ENCODE assay signal across 8 cellular contexts in the genomic region with DNA sequence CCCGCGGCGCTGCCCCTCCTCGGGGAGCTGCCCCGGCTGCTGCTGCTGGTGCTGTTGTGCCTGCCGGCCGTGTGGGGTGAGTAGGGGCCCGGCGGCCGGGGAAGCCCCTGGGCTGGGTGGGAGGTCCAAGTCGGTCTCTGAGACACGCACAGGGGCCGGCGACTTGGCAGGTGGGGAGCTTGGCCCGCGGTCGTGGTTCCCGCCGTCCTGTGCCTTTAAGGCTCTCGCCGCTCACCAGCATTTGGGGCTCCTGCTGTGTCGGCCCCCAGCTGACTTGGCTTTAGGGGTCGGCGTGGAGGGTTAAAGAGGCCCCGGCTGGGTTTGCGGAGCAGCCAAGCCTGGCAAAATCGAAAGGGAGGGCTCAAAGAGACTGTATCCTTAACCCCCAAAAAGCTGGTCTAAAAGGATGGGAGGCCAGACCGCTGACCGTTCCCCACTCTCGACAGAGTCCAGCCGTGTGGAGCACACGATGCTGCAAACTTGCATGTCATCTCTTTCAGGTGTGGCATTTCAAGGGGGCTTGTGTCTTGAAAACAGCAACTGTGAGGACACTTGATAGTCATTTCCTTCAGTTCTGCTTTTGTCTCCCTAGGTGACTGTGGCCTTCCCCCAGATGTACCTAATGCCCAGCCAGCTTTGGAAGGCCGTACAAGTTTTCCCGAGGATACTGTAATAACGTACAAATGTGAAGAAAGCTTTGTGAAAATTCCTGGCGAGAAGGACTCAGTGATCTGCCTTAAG. TPM values are rescaled to one million over a fixed set of nuclear protein-coding genes. Genes with fewer than 3 reads are reported as not detected.
DNase-seq lines count a peak whose midpoint lies in the region; ATAC-seq and TF ChIP-seq lines count a peak whose summit lies in the region.

No MANE protein-coding gene starts in this region.

- H3K79me2 ChIP-seq in SK-N-SH (ENCODE audit: insufficient read depth) = no peaks in the 10 kb centered on the region

- H3K9me3 ChIP-seq in SK-N-SH (no peaks in the 10 kb centered on the region), muscle layer of colon (ENCODE audit: low read length) (no peaks in the 10 kb centered on the region)

- TF ChIP-seq EP300 in SK-N-SH (IDR thresholded peaks at IDR 0.05; ENCODE audit: borderline replicate concordance in 1 of 2, low read depth in 1 of 2, low read length in 1 of 2) = no peak

- H3K4me3 Mint-ChIP-seq in endothelial cell (ENCODE audit: unreplicated experiment) = peak overlapping the region; percentile 98

- in situ Hi-C loops in GM13977 (cut with MboI; ENCODE audit: low pct_unique_long_range_greater_than_20kb, low sequenced_read_pairs, unreplicated experiment) = no loop called here

- H3K4me1 Mint-ChIP-seq in endothelial cell (ENCODE audit: unreplicated experiment) = peaks cover 10% of the 10 kb centered on the region

- POLR2A ChIA-PET in SK-N-SH (lab: Yijun Ruan, JAX) = no interaction called here

- peaks cover 13% of the 10 kb centered on the region; the same call in 1 of the 2 replicates for H3K27me3 ChIP-seq in SK-N-SH (ENCODE audit: insufficient read depth)
- no peaks in the 10 kb centered on the region for H3K27me3 ChIP-seq in muscle layer of colon (ENCODE audit: control insufficient read depth in 1 of 2, insufficient read depth in 2 of 2, low read length in 2 of 2)

- H3K27ac ChIP-seq in SK-N-SH (ENCODE audit: low read depth in 2 of 2, low read length in 1 of 2) (no peak overlapping the region), muscle layer of colon (ENCODE audit: low read depth, low read length) (peak overlapping the region; percentile 91)

- no peaks in the 10 kb centered on the region for H3K9me3 Mint-ChIP-seq in endothelial cell (ENCODE audit: unreplicated experiment)

- 7% methylated on average over 16 of the region's 36 CpGs for WGBS in SK-N-SH (ENCODE audit: low lambda C conversion rate)

- H3K36me3 ChIP-seq in SK-N-SH (replicated peaks in 1 of 2; ENCODE audit: control insufficient read depth in 1 of 2, insufficient read depth in 2 of 2, low read length in 1 of 2) = peaks cover 0 to 11% of the 10 kb centered on the region in 2 experiments
- H3K36me3 ChIP-seq in muscle layer of colon (ENCODE audit: insufficient read depth, low read length) = peaks cover 25% of the 10 kb centered on the region

- no peaks in the 10 kb centered on the region for H4K20me1 ChIP-seq in SK-N-SH (ENCODE audit: insufficient read depth)

- H3K36me3 Mint-ChIP-seq in endothelial cell (ENCODE audit: low read depth, unreplicated experiment) = no peaks in the 10 kb centered on the region

- peak overlapping the region; percentile 65 for H3K27ac Mint-ChIP-seq in endothelial cell (ENCODE audit: unreplicated experiment)

- peak overlapping the region; percentile 90 for H3K4me2 ChIP-seq in SK-N-SH

- no peaks in the 10 kb centered on the region for H3F3A ChIP-seq in SK-N-SH (replicated peaks; ENCODE audit: insufficient read depth)

- ATAC-seq in HG02840 (IDR thresholded peaks at IDR 0.05; ENCODE audit: low FRiP score, unreplicated experiment) (peak; percentile 1), GM19397 (IDR thresholded peaks at IDR 0.05; ENCODE audit: unreplicated experiment) (no peak)

- DNase-seq in GM03348 (ENCODE audit: low spot score) (peak; percentile 9), SK-N-SH (no peak), endothelial cell (ENCODE audit: low spot score) (no peak), GM13977 (ENCODE audit: low spot score) (no peak), NCI-H446 (lab: John Stamatoyannopoulos, UW) (no peak)

- TF ChIP-seq CTCF in SK-N-SH (IDR thresholded peaks at IDR 0.05) (no peak), endothelial cell (IDR thresholded peaks at IDR 0.05; ENCODE audit: unreplicated experiment) (no peak), GM13977 (IDR thresholded peaks at IDR 0.05; ENCODE audit: extremely low read depth, insufficient read depth, missing control alignments) (no peak)

- H3K9me2 ChIP-seq in SK-N-SH = no peaks in the 10 kb centered on the region

- H3K4me1 ChIP-seq in SK-N-SH (ENCODE audit: control insufficient read depth in 1 of 2, insufficient read depth in 2 of 2, low read depth in 1 of 2, low read length in 1 of 2) (peaks cover 0 to 3% of the 10 kb centered on the region in 2 experiments; a peak in 2 of 4 replicates), muscle layer of colon (ENCODE audit: insufficient read depth, low read length) (peaks cover 23% of the 10 kb centered on the region)

- no peak for TF ChIP-seq RAD21 in SK-N-SH (IDR thresholded peaks at IDR 0.05; ENCODE audit: low read length)

- H3K4me3 ChIP-seq in SK-N-SH (ENCODE audit: low read depth in 2 of 2, low read length in 1 of 2) (peak overlapping the region; percentile 63 to 68), muscle layer of colon (ENCODE audit: low read depth in 1 of 2, low read length in 2 of 2) (peak overlapping the region; percentile 72 to 91)

- peak overlapping the region; percentile 85 for H2AFZ ChIP-seq in SK-N-SH (ENCODE audit: low read depth)

- peaks cover 7% of the 10 kb centered on the region for H3K27me3 Mint-ChIP-seq in endothelial cell (ENCODE audit: unreplicated experiment)

- peak overlapping the region; percentile 52; the same call in 1 of the 2 replicates for H3K9ac ChIP-seq in SK-N-SH
- H3K9ac ChIP-seq in muscle layer of colon (ENCODE audit: low read length) = peak overlapping the region; percentile 87

- CTCF ChIA-PET in SK-N-SH (lab: Yijun Ruan, JAX) = interaction anchor here (1.1 to 1.7 kb wide), 2 partner anchors 83 to 237 kb away, joined by 3 to 4 read pairs; no protein-coding TSS in a partner anchor

TF ChIP-seq in SK-N-SH, 30 proteins besides CTCF, POLR2A, EP300 and RAD21:
- TF ChIP-seq NFIC (IDR thresholded peaks at IDR 0.05; ENCODE audit: borderline replicate concordance) (no peak), TEAD4 (IDR thresholded peaks at IDR 0.05; ENCODE audit: borderline replicate concordance, insufficient read depth) (no peak), YY1 (IDR thresholded peaks at IDR 0.05; ENCODE audit: low read depth) (no peak)
- TF ChIP-seq, protein P1, sequence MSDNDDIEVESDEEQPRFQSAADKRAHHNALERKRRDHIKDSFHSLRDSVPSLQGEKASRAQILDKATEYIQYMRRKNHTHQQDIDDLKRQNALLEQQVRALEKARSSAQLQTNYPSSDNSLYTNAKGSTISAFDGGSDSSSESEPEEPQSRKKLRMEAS (IDR thresholded peaks at IDR 0.05; ENCODE audit: low read depth) = no peak
- TF ChIP-seq, protein P2, sequence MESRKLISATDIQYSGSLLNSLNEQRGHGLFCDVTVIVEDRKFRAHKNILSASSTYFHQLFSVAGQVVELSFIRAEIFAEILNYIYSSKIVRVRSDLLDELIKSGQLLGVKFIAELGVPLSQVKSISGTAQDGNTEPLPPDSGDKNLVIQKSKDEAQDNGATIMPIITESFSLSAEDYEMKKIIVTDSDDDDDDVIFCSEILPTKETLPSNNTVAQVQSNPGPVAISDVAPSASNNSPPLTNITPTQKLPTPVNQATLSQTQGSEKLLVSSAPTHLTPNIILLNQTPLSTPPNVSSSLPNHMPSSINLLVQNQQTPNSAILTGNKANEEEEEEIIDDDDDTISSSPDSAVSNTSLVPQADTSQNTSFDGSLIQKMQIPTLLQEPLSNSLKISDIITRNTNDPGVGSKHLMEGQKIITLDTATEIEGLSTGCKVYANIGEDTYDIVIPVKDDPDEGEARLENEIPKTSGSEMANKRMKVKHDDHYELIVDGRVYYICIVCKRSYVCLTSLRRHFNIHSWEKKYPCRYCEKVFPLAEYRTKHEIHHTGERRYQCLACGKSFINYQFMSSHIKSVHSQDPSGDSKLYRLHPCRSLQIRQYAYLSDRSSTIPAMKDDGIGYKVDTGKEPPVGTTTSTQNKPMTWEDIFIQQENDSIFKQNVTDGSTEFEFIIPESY (IDR thresholded peaks at IDR 0.05; ENCODE audit: borderline replicate concordance, low read depth) = no peak

RNA-seq across cellular contexts. Expression of a gene that starts 0.5 kb away (rescaled TPM):
- polyA plus RNA-seq in SK-N-SH (2012; rRNA removed) = 10.4 and 14.7 TPM in 2 replicates
- 20.5 and 23.6 TPM in 2 replicates for polyA plus RNA-seq in SK-N-SH (2012; cell fraction: cytosol; rRNA removed)
- 6.6 and 8.8 TPM in 2 replicates for polyA plus RNA-seq in SK-N-SH (2012; cell fraction: nucleus; rRNA removed)
- total RNA-seq in endothelial cell (ENCODE audit: unreplicated experiment) = 16.0 TPM
